In genomic region chr12:53791735-53792326, GRCh38 we compare ENCODE assay signal across 8 cellular contexts. TPM values are rescaled to one million over a fixed set of nuclear protein-coding genes. Genes with fewer than 3 reads are reported as not detected.
DNase-seq lines count a peak whose midpoint lies in the region; TF ChIP-seq lines count a peak whose summit lies in the region.

No MANE protein-coding gene starts in this region.

- no peak overlapping the region for H3K27ac ChIP-seq in tibial nerve

- no peak overlapping the region for H3K4me3 ChIP-seq in H7 (ENCODE audit: insufficient read depth, low read depth, low read length)
- no peak overlapping the region for H3K4me3 ChIP-seq in tibial nerve

- no peak for TF ChIP-seq EP300 in tibial nerve (IDR thresholded peaks at IDR 0.05)

- in situ Hi-C loops in ACHN (cut with HindIII; ENCODE audit: low pct_ligation_motif_present, low pct_unique_long_range_greater_than_20kb, low sequenced_read_pairs), result no loop called here

- H3K4me1 ChIP-seq in tibial nerve, result no peaks in the 10 kb centered on the region

- no peak for TF ChIP-seq POLR2A in tibial nerve (IDR thresholded peaks at IDR 0.05)

- DNase-seq in ACHN, result peak; percentile 54
- DNase-seq in H7, result peak; percentile 61
- DNase-seq in activated CD4-positive, alpha-beta T cell treated with anti-CD3 and anti-CD28 coated beads, Interleukin-2, amount 50 U/mL, for 4 hours, result peak; percentile 4 to 25
- peak; percentile 28 for DNase-seq in glomerular visceral epithelial cell (ENCODE audit: extremely low spot score)
- DNase-seq in tibial nerve (ENCODE audit: low spot score in 2 of 2), result no peak
- no peak for DNase-seq in NCI-H2081 (lab: John Stamatoyannopoulos, UW)
- no peak for DNase-seq in NCI-H128 (lab: John Stamatoyannopoulos, UW; ENCODE audit: unreplicated experiment)
- no peak for DNase-seq in RKO (ENCODE audit: low spot score)

- H3K36me3 ChIP-seq in H7 (replicated peaks; ENCODE audit: control insufficient read depth, insufficient read depth, low read length), result no peaks in the 10 kb centered on the region
- H3K36me3 ChIP-seq in tibial nerve, result no peaks in the 10 kb centered on the region

- H3K9me3 ChIP-seq in tibial nerve, result no peaks in the 10 kb centered on the region

- peak in 3 of 5 experiments; percentile 7 to 43 (median 28) for TF ChIP-seq CTCF in tibial nerve (IDR thresholded peaks at IDR 0.05)

- no peaks in the 10 kb centered on the region; the same call in 1 of the 2 replicates for H3K27me3 ChIP-seq in H7 (ENCODE audit: control insufficient read depth, insufficient read depth, low read length)
- peaks cover 0 to 17% of the 10 kb centered on the region in 2 donors for H3K27me3 ChIP-seq in tibial nerve

- 5 to 16% methylated on average over 1 of the region's 1 CpG for WGBS in tibial nerve, 2 donors

RNA-seq across cellular contexts. Expression of gene CISTR, which starts 40.1 kb away (rescaled TPM):
- not detected in 2 replicates for total RNA-seq in H7 (2014; rRNA removed; shearing (Covaris generic))
- not detected for total RNA-seq in tibial nerve

Comparison
In these comparisons a context has a peak if more than half of its experiments do, and no peak if none do; other contexts are left out.
1. DNase-seq: peak in ACHN (single experiment), H7 (single experiment), activated CD4-positive, alpha-beta T cell treated with anti-CD3 and anti-CD28 coated beads, Interleukin-2, amount 50 U/mL, for 4 hours (2 of 2) and glomerular visceral epithelial cell (single experiment); none in tibial nerve (0 of 2), NCI-H2081 (0 of 2), NCI-H128 (single experiment) and RKO (single experiment).